1 cellular context compared by ENCODE assay signal in genomic region chr13:110913322-110913721, GRCh38.
TF ChIP-seq lines count a peak whose summit lies in the region.

No MANE protein-coding gene starts in this region.

TF ChIP-seq in HepG2, 621 proteins besides CTCF, POLR2A, EP300 and RAD21 (continued from another document):
- TF ChIP-seq ZNF256 (CRISPR knock-in tag; conservative IDR thresholded peaks at IDR 0.05) (no peak), CEBPB (IDR thresholded peaks at IDR 0.05; ENCODE audit: borderline replicate concordance, low read depth, low read length) (peak; percentile 81; the same call in 1 of the 2 replicates), CHCHD3 (CRISPR knock-in tag; IDR thresholded peaks at IDR 0.05) (no peak), BRCA1 (CRISPR knock-in tag; IDR thresholded peaks at IDR 0.05) (no peak), CEBPG (CRISPR knock-in tag; IDR thresholded peaks at IDR 0.05) (peak; percentile 76), CREB1 (IDR thresholded peaks at IDR 0.05) (no peak), CREB1 (CRISPR knock-in tag; IDR thresholded peaks at IDR 0.05) (no peak), TEAD3 (CRISPR knock-in tag; optimal IDR thresholded peaks at IDR 0.05; ENCODE audit: borderline replicate concordance) (no peak), ZBTB3 (CRISPR knock-in tag; IDR thresholded peaks at IDR 0.05; ENCODE audit: borderline replicate concordance, low read depth) (no peak)
